ENCODE assay signal across 9 cellular contexts in genomic region chr16:11681526-11681925, GRCh38. TPM values are rescaled to one million over a fixed set of nuclear protein-coding genes. Genes with fewer than 3 reads are reported as not detected.
DNase-seq lines count a peak whose midpoint lies in the region; ATAC-seq and TF ChIP-seq lines count a peak whose summit lies in the region.
"Had no signal": no experiment of that assay in that cellular context is flagged by ENCODE, and none has a peak within 500 bp of the region (broad histone marks: within the 10 kb centered on the region; RNA-seq: fewer than 3 reads in every experiment).

No MANE protein-coding gene starts in this region.

- no peak for TF ChIP-seq CTCF in CD8-positive, alpha-beta T cell (IDR thresholded peaks at IDR 0.05)
- TF ChIP-seq CTCF in RWPE2 (IDR thresholded peaks at IDR 0.05; ENCODE audit: poor library complexity, severe bottlenecking) (no peak), right lobe of liver (IDR thresholded peaks at IDR 0.05) (no peak)

- H3K36me3 ChIP-seq in CD8-positive, alpha-beta T cell (ENCODE audit: insufficient read depth, low read length), result peaks cover 12% of the 10 kb centered on the region
- peaks cover 90% of the 10 kb centered on the region for H3K36me3 ChIP-seq in RWPE2 (ENCODE audit: low read depth)
- peaks cover 6 to 73% (median 38%) of the 10 kb centered on the region in 4 donors for H3K36me3 ChIP-seq in right lobe of liver

- CTCF ChIA-PET in CD8-positive, alpha-beta T cell (lab: Charles Lee), result no interaction called here

- no peaks in the 10 kb centered on the region for H3K9me3 Mint-ChIP-seq in CD8-positive, alpha-beta T cell

- peak; percentile 41 for ATAC-seq in CD8-positive, alpha-beta T cell
- ATAC-seq in RWPE2 (ENCODE audit: low read depth), result no peak
- peak; percentile 33 to 70 (median 58) for ATAC-seq in right lobe of liver
- ATAC-seq in esophagus mucosa, result no peak

- POLR2A ChIA-PET in CD8-positive, alpha-beta T cell (lab: Charles Lee), result no interaction called here

- H3K27me3 Mint-ChIP-seq in CD8-positive, alpha-beta T cell (ENCODE audit: low read depth), result no peaks in the 10 kb centered on the region

- peak overlapping the region; percentile 83 for H3K27ac Mint-ChIP-seq in CD8-positive, alpha-beta T cell

- peak in 1 of 7 experiments; percentile 46 for DNase-seq in CD8-positive, alpha-beta T cell
- DNase-seq in RWPE2 (ENCODE audit: low spot score), result peak; percentile 28
- peak in 2 of 3 donors; percentile 65 to 67 for DNase-seq in right lobe of liver
- no peak for DNase-seq in globus pallidus (ENCODE audit: low spot score)
- DNase-seq in stimulated activated CD4-positive, alpha-beta T cell treated with anti-CD3 and anti-CD28 coated beads, Interleukin-2, amount 100 ng/mL, for 24 hours, result no peak
- DNase-seq in NCI-H2196 (lab: John Stamatoyannopoulos, UW; ENCODE audit: unreplicated experiment), result no peak

- no peaks in the 10 kb centered on the region for H3K9me3 ChIP-seq in CD8-positive, alpha-beta T cell (ENCODE audit: low read length)
- no peaks in the 10 kb centered on the region for H3K9me3 ChIP-seq in RWPE2 (ENCODE audit: severe bottlenecking)
- H3K9me3 ChIP-seq in right lobe of liver, result no peaks in the 10 kb centered on the region
- H3K9me3 ChIP-seq: thoracic aorta had no signal

- peaks cover 54% of the 10 kb centered on the region for H3K4me1 Mint-ChIP-seq in CD8-positive, alpha-beta T cell (ENCODE audit: low read depth)

- peaks cover 82% of the 10 kb centered on the region for H3K36me3 Mint-ChIP-seq in CD8-positive, alpha-beta T cell

- TF ChIP-seq POLR2A in GM18951 (IDR thresholded peaks at IDR 0.05; ENCODE audit: extremely low read depth, insufficient read depth, insufficient read length), result peak; percentile 32
- no peak for TF ChIP-seq POLR2A in right lobe of liver (IDR thresholded peaks at IDR 0.05)

- no peak overlapping the region for H3K4me3 Mint-ChIP-seq in CD8-positive, alpha-beta T cell

- intact Hi-C loops in CD8-positive, alpha-beta T cell (cut with DNase I, micrococcal nuclease), result no loop called here
- intact Hi-C loops in right lobe of liver (cut with DNase I), result no loop called here

- in situ Hi-C loops in GM18951 (cut with MboI; ENCODE audit: low sequenced_read_pairs, unreplicated experiment), result no loop called here

- 0% methylated on average over 1 of the region's 2 CpGs for WGBS in right lobe of liver (ENCODE audit: insufficient coverage, low coverage, low lambda C conversion rate, missing lambda C conversion rate)

- peaks cover 19% of the 10 kb centered on the region for H3K4me1 ChIP-seq in CD8-positive, alpha-beta T cell (ENCODE audit: insufficient read depth, low read length)
- H3K4me1 ChIP-seq in RWPE2 (ENCODE audit: insufficient read depth, poor library complexity, severe bottlenecking) (peaks cover 26% of the 10 kb centered on the region), right lobe of liver (peaks cover 0 to 26% (median 0%) of the 10 kb centered on the region in 4 donors)

- no peak overlapping the region for H3K27ac ChIP-seq in CD8-positive, alpha-beta T cell (ENCODE audit: low read depth, low read length)
- no peak overlapping the region for H3K27ac ChIP-seq in RWPE2 (ENCODE audit: poor library complexity, severe bottlenecking)
- H3K27ac ChIP-seq in right lobe of liver, result peak overlapping the region in 1 of 3 donors; percentile 0

- no peak overlapping the region for H3K4me3 ChIP-seq in CD8-positive, alpha-beta T cell (ENCODE audit: low read depth, low read length)
- H3K4me3 ChIP-seq in RWPE2 (ENCODE audit: severe bottlenecking) (no peak overlapping the region), right lobe of liver (no peak overlapping the region)
- H3K4me3 ChIP-seq: thoracic aorta had no signal

- H3K27me3 ChIP-seq in CD8-positive, alpha-beta T cell (ENCODE audit: insufficient read depth, low read length), result no peaks in the 10 kb centered on the region
- H3K27me3 ChIP-seq in RWPE2 (ENCODE audit: insufficient read depth, poor library complexity, severe bottlenecking), result no peaks in the 10 kb centered on the region
- no peaks in the 10 kb centered on the region for H3K27me3 ChIP-seq in right lobe of liver

RNA-seq across cellular contexts. Expression of gene SNN, which starts 13.3 kb away (rescaled TPM):
- total RNA-seq in CD8-positive, alpha-beta T cell, result 100 to 1,000 TPM; 105 to 107 TPM
- 1 to 10 TPM; 3.5 to 7.9 (median 5.6) TPM for total RNA-seq in right lobe of liver
- total RNA-seq in esophagus mucosa, result 19.1 TPM

Comparison
In these comparisons a context has a peak if more than half of its experiments do, and no peak if none do; other contexts are left out.
1. ATAC-seq: peak in CD8-positive, alpha-beta T cell (single experiment) and right lobe of liver (4 of 4); none in RWPE2 (single experiment) and esophagus mucosa (single experiment).
2. DNase-seq: peak in RWPE2 (single experiment) and right lobe of liver (2 of 3); none in globus pallidus (single experiment), stimulated activated CD4-positive, alpha-beta T cell treated with anti-CD3 and anti-CD28 coated beads, Interleukin-2, amount 100 ng/mL, for 24 hours (0 of 2) and NCI-H2196 (single experiment).